Comparison of ENCODE assay signal across 14 cellular contexts in genomic region chr21:35637431-35637830, GRCh38.
DNase-seq lines count a peak whose midpoint lies in the region; ATAC-seq and TF ChIP-seq lines count a peak whose summit lies in the region.
"Had no signal": no experiment of that assay in that cellular context is flagged by ENCODE, and none has a peak within 500 bp of the region (broad histone marks: within the 10 kb centered on the region; RNA-seq: fewer than 3 reads in every experiment).

No MANE protein-coding gene starts in this region.

- H3K4me1 ChIP-seq in esophagus muscularis mucosa (no peaks in the 10 kb centered on the region), skeletal muscle satellite cell (ENCODE audit: control insufficient read depth, insufficient read depth, low read length) (peaks cover 57% of the 10 kb centered on the region), esophagus squamous epithelium (peaks cover 0 to 10% (median 0%) of the 10 kb centered on the region in 3 donors)

- peak overlapping the region; percentile 2 for H3K4me2 ChIP-seq in skeletal muscle satellite cell (ENCODE audit: low read length)

- H3K9me3 ChIP-seq in esophagus muscularis mucosa (no peaks in the 10 kb centered on the region), skeletal muscle satellite cell (replicated peaks; ENCODE audit: low read length) (no peaks in the 10 kb centered on the region), esophagus squamous epithelium (no peaks in the 10 kb centered on the region)
- H3K9me3 ChIP-seq: ovary had no signal

- DNase-seq in GM04503 (ENCODE audit: low read depth) (peak; percentile 35), RPMI7951 (ENCODE audit: low read depth) (peak; percentile 83), esophagus muscularis mucosa (ENCODE audit: extremely low spot score) (peak; percentile 57), SIG-M5 treated with dmso at 0.1 percent for 504 hours (lab: John Stamatoyannopoulos, UW; ENCODE audit: unreplicated experiment) (no peak), esophagus squamous epithelium (lab: John Stamatoyannopoulos, UW) (no peak)
- DNase-seq: activated CD8-positive, alpha-beta T cell treated with anti-CD3 and anti-CD28 coated beads for 36 hours; anterior cingulate cortex; C1 segment of cervical spinal cord; DMS79; effector memory CD8-positive, alpha-beta T cell; NCI-H345; ovary had no signal

- TF ChIP-seq CTCF in esophagus muscularis mucosa (IDR thresholded peaks at IDR 0.05) (no peak), esophagus squamous epithelium (IDR thresholded peaks at IDR 0.05) (no peak)

- ATAC-seq in GM21619 (IDR thresholded peaks at IDR 0.05; ENCODE audit: unreplicated experiment) = no peak
- ATAC-seq: activated CD8-positive, alpha-beta T cell treated with anti-CD3 and anti-CD28 coated beads for 36 hours; effector memory CD8-positive, alpha-beta T cell had no signal

- no peak overlapping the region for H3K9ac ChIP-seq in skeletal muscle satellite cell (ENCODE audit: low read depth, low read length)

- H3K27me3 ChIP-seq in esophagus muscularis mucosa (peaks cover 0 to 34% (median 0%) of the 10 kb centered on the region in 4 donors), skeletal muscle satellite cell (ENCODE audit: control insufficient read depth, insufficient read depth, low read length) (no peaks in the 10 kb centered on the region), esophagus squamous epithelium (peaks cover 0 to 14% (median 0%) of the 10 kb centered on the region in 4 donors)
- H3K27me3 ChIP-seq: ovary had no signal

- H3K36me3 ChIP-seq in esophagus muscularis mucosa (no peaks in the 10 kb centered on the region), skeletal muscle satellite cell (ENCODE audit: insufficient read depth, low read length) (no peaks in the 10 kb centered on the region), esophagus squamous epithelium (no peaks in the 10 kb centered on the region)
- H3K36me3 ChIP-seq: ovary had no signal

- intact Hi-C loops in esophagus muscularis mucosa (cut with DNase I) = no loop called here
- intact Hi-C loops in esophagus squamous epithelium (cut with DNase I) = no loop called here

- H3K27ac ChIP-seq in esophagus muscularis mucosa (replicated peaks in 1 of 4) = no peak overlapping the region
- H3K27ac ChIP-seq in esophagus squamous epithelium = no peak overlapping the region
- H3K27ac ChIP-seq: ovary had no signal

- 68% methylated on average over 2 of the region's 2 CpGs for WGBS in esophagus muscularis mucosa
- 43 to 63% methylated on average over 2 of the region's 2 CpGs for WGBS in esophagus squamous epithelium, 2 donors

- no peak for TF ChIP-seq EP300 in esophagus muscularis mucosa (IDR thresholded peaks at IDR 0.05)

- TF ChIP-seq POLR2A in esophagus muscularis mucosa (IDR thresholded peaks at IDR 0.05; ENCODE audit: low read depth) = no peak
- TF ChIP-seq POLR2A in esophagus squamous epithelium (IDR thresholded peaks at IDR 0.05) = no peak

- H3K4me3 ChIP-seq in esophagus muscularis mucosa = no peak overlapping the region
- no peak overlapping the region for H3K4me3 ChIP-seq in skeletal muscle satellite cell (ENCODE audit: low read length)
- no peak overlapping the region for H3K4me3 ChIP-seq in esophagus squamous epithelium
- H3K4me3 ChIP-seq: ovary had no signal

Comparison
In these comparisons a context has a peak if more than half of its experiments do, and no peak if none do; other contexts are left out.
1. DNase-seq: peak in GM04503 (single experiment), RPMI7951 (single experiment) and esophagus muscularis mucosa (single experiment); none in SIG-M5 treated with dmso at 0.1 percent for 504 hours (single experiment) and esophagus squamous epithelium (single experiment).